21 cellular contexts compared by ENCODE assay signal in genomic region chr6:65709099-65709830, GRCh38. TPM values are rescaled to one million over a fixed set of nuclear protein-coding genes. Genes with fewer than 3 reads are reported as not detected.
"Had no signal": no experiment of that assay in that cellular context is flagged by ENCODE, and none has a peak within 500 bp of the region (broad histone marks: within the 10 kb centered on the region; RNA-seq: fewer than 3 reads in every experiment).

No MANE protein-coding gene starts in this region.

- H3K4me1 ChIP-seq: SJSA1 had no signal

- H3K36me3 ChIP-seq: SJSA1 had no signal

- H3K4me3 ChIP-seq: K562, SJSA1, SK-N-MC had no signal

- H3K27ac Mint-ChIP-seq: IgD-negative memory B cell, T-cell had no signal

- DNase-seq: Kasumi-1, MM.1S, NCI-H1092 treated with DMSO at 0.1 percent for 48 hours, NCI-H1436, NCI-H187, NCI-H2029 treated with DMSO at 0.1 percent for 48 hours, NCI-H345, NCI-H446 treated with DMSO at 0.1 percent for 48 hours, NCI-H510A treated with DMSO at 0.1 percent for 48 hours, NCI-H526, Right ventricle myocardium superior, RPMI8226, SIG-M5, SW 1271, T-cell had no signal

- H3K27ac ChIP-seq: HL-60, KMS-11, SJSA1, SK-N-MC had no signal

- H3K9ac ChIP-seq: KMS-11 had no signal

- H3K4me2 ChIP-seq: KMS-11 had no signal

- H3K27me3 ChIP-seq: SJSA1 had no signal

- ATAC-seq: K562, T-cell had no signal

- H3K4me3 Mint-ChIP-seq: IgD-negative memory B cell, T-cell had no signal

- H3K36me3 Mint-ChIP-seq: T-cell had no signal

- H3K27me3 Mint-ChIP-seq: IgD-negative memory B cell, T-cell had no signal

- H3K4me1 Mint-ChIP-seq: IgD-negative memory B cell, T-cell had no signal

RNA-seq across cellular contexts. Expression of gene EYS, which starts 2.2 kb away (rescaled TPM):
- total RNA-seq: Right ventricle myocardium superior, SJSA1, T-cell had no signal
